In the genomic region with DNA sequence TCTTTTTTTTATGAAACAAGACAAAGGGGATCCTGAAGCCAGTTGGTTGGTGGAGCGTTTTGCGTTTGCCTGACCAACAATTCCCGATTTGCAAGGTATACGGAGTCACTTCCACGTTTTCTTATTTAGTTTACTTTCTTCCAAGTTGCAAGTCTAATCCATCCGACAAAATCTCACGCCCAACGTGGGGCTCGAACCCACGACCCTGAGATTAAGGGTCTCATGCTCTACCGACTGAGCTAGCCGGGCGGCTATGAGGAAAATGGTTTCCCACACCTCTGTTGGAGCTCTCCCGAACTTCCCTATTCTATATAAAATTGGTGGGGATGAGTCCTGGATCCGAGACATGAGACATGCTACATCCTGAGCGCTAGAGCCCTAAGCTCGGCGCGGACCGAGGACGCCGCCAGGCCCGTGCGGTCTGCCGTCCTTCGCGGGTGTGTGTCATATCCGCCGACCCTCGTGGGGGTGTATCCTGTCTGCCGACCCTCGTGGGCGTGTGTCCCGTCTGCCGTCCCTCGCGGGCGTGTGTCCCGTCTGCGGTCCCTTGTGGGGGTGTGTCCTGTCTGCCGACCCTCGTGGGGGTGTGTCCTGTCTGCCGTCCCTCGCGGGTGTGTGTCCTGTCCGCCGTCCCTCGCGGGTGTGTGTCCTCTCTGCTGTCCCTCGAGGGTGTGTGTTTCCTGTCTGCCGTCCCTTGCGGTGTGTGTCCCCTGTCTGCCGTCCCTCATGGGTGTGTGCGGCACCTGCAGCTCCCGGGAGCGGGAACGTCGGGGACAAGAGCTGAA, we compare ENCODE assay signal across 8 cellular contexts. TPM values are rescaled to one million over a fixed set of nuclear protein-coding genes. Genes with fewer than 3 reads are reported as not detected.
DNase-seq lines count a peak whose midpoint lies in the region; ATAC-seq, FAIRE-seq and TF ChIP-seq lines count a peak whose summit lies in the region.

No MANE protein-coding gene starts in this region.

- in situ Hi-C loops in astrocyte of the cerebellum (cut with HindIII; ENCODE audit: low sequenced_read_pairs), result no loop called here

- no peaks in the 10 kb centered on the region for H3K36me3 ChIP-seq in rectal smooth muscle tissue (ENCODE audit: control insufficient read depth, insufficient read depth, low read length)

- no peak for FAIRE-seq in GM12892 (lab: Jason Lieb, UNC)

- no peak for ATAC-seq in GM18867 (IDR thresholded peaks at IDR 0.05; ENCODE audit: unreplicated experiment)

- TF ChIP-seq POLR2A in NB4 (IDR thresholded peaks at IDR 0.05; ENCODE audit: extremely low read depth, insufficient read length) (no peak), GM12892 (IDR thresholded peaks at IDR 0.05; ENCODE audit: low read depth, low read length) (no peak)

- H3K4me3 ChIP-seq in NB4 (ENCODE audit: low read depth, low read length) (peak overlapping the region; percentile 63), astrocyte of the cerebellum (ENCODE audit: low read depth, low read length) (peak overlapping the region; percentile 64), rectal smooth muscle tissue (ENCODE audit: low read length) (peak overlapping the region; percentile 88)

- no peaks in the 10 kb centered on the region for H3K4me1 ChIP-seq in rectal smooth muscle tissue (ENCODE audit: control insufficient read depth, insufficient read depth, low read length)

- TF ChIP-seq CTCF in NB4 (IDR thresholded peaks at IDR 0.05; ENCODE audit: low read depth, low read length) (no peak), astrocyte of the cerebellum (IDR thresholded peaks at IDR 0.05; ENCODE audit: low read depth, low read length, missing control alignments) (no peak)

- peak overlapping the region; percentile 45 for H3K9ac ChIP-seq in rectal smooth muscle tissue (ENCODE audit: low read length)

- no peaks in the 10 kb centered on the region for H3K27me3 ChIP-seq in rectal smooth muscle tissue (ENCODE audit: control insufficient read depth, insufficient read depth, low read length)

- H3K27ac ChIP-seq in rectal smooth muscle tissue (ENCODE audit: low read depth, low read length), result peak overlapping the region; percentile 64

- peak; percentile 94 for DNase-seq in Daoy (ENCODE audit: low read depth)
- peak; percentile 91 for DNase-seq in NB4 (ENCODE audit: low read depth)
- peak; percentile 71 for DNase-seq in SKM-1 treated with dmso at 0.1 percent for 144 hours (lab: John Stamatoyannopoulos, UW; ENCODE audit: unreplicated experiment)
- peak; percentile 58 for DNase-seq in astrocyte of the cerebellum (ENCODE audit: low read depth)
- peak; percentile 82 for DNase-seq in hepatic stellate cell (ENCODE audit: low spot score)
- DNase-seq in GM12892 (ENCODE audit: insufficient read length), result no peak

RNA-seq across cellular contexts. Expression of gene ZNF213, which starts 22.6 kb away (rescaled TPM):
- 3.7 and 5.6 TPM in 2 replicates for total RNA-seq in Daoy (2014; rRNA removed; shearing (Covaris generic))
- 1.6 TPM for polyA plus RNA-seq in GM12892 (2012; ENCODE audit: missing spikeins)

RNA-seq across cellular contexts. Expression of gene OR1F1, which starts 30.6 kb away (rescaled TPM):
- not detected in 2 replicates for total RNA-seq in Daoy (2014; rRNA removed; shearing (Covaris generic))
- polyA plus RNA-seq in GM12892 (2012; ENCODE audit: missing spikeins), result not detected

RNA-seq across cellular contexts. Expression of gene ZNF205, which starts 45.0 kb away (rescaled TPM):
- total RNA-seq in Daoy (2014; rRNA removed; shearing (Covaris generic)), result 6.6 and 10.5 TPM in 2 replicates
- polyA plus RNA-seq in GM12892 (2012; ENCODE audit: missing spikeins), result not detected

RNA-seq across cellular contexts. Expression of gene ZSCAN10, which starts 58.3 kb away (rescaled TPM):
- total RNA-seq in Daoy (2014; rRNA removed; shearing (Covaris generic)), result not detected in 2 replicates
- not detected for polyA plus RNA-seq in GM12892 (2012; ENCODE audit: missing spikeins)
